ENCODE assay signal across 8 cellular contexts in genomic region chr2:46010925-46011490, GRCh38.
DNase-seq lines count a peak whose midpoint lies in the region; ATAC-seq and TF ChIP-seq lines count a peak whose summit lies in the region.

No MANE protein-coding gene starts in this region.

- H3K4me3 ChIP-seq in adrenal gland (no peak overlapping the region), right atrium auricular region (no peak overlapping the region)

- DNase-seq in activated CD8-positive, alpha-beta memory T cell treated with anti-CD3 and anti-CD28 coated beads, Interleukin-2, amount 10 ng/mL, durations not matched to agents 7 days and 5 days = peak; percentile 39
- DNase-seq in activated CD8-positive, alpha-beta memory T cell treated with anti-CD3 and anti-CD28 coated beads, Interleukin-2, amount 50 U/mL, for 4 hours = no peak
- DNase-seq in NCI-H1694 treated with DMSO at 0.1 percent for 48 hours (lab: John Stamatoyannopoulos, UW) (peak; percentile 75), adrenal gland (no peak), right atrium auricular region (ENCODE audit: low spot score) (no peak), stromal cell of bone marrow (ENCODE audit: low read depth) (peak; percentile 37), activated T-cell treated with anti-CD3 and anti-CD28 coated beads for 4 hours (no peak)

- no peaks in the 10 kb centered on the region for H3K9me3 Mint-ChIP-seq in activated CD8-positive, alpha-beta memory T cell treated with anti-CD3 and anti-CD28 coated beads, Interleukin-2, amount 10 ng/mL, durations not matched to agents 7 days and 5 days (ENCODE audit: low read depth)

- H3K27ac Mint-ChIP-seq in activated CD8-positive, alpha-beta memory T cell treated with anti-CD3 and anti-CD28 coated beads, Interleukin-2, amount 10 ng/mL, durations not matched to agents 7 days and 5 days = peak overlapping the region; percentile 22

- H3K27ac ChIP-seq in adrenal gland (no peak overlapping the region), right atrium auricular region (no peak overlapping the region)

- TF ChIP-seq CTCF in adrenal gland (IDR thresholded peaks at IDR 0.05) (peak; percentile 50 to 75 (median 62)), right atrium auricular region (IDR thresholded peaks at IDR 0.05) (peak; percentile 43 to 75)

- H3K27me3 ChIP-seq in adrenal gland = no peaks in the 10 kb centered on the region
- H3K27me3 ChIP-seq in right atrium auricular region = no peaks in the 10 kb centered on the region

- H3K9me3 ChIP-seq in adrenal gland (replicated peaks in 1 of 3) = no peaks in the 10 kb centered on the region
- no peaks in the 10 kb centered on the region for H3K9me3 ChIP-seq in right atrium auricular region

- peak; percentile 85 for ATAC-seq in activated CD8-positive, alpha-beta memory T cell treated with anti-CD3 and anti-CD28 coated beads, Interleukin-2, amount 10 ng/mL, durations not matched to agents 7 days and 5 days
- ATAC-seq in GM19452 (IDR thresholded peaks at IDR 0.05; ENCODE audit: unreplicated experiment) = no peak

- no peak for TF ChIP-seq POLR2A in adrenal gland (IDR thresholded peaks at IDR 0.05)

- intact Hi-C loops in adrenal gland (cut with DNase I) = no loop called here

- peaks cover 51% of the 10 kb centered on the region for H3K4me1 Mint-ChIP-seq in activated CD8-positive, alpha-beta memory T cell treated with anti-CD3 and anti-CD28 coated beads, Interleukin-2, amount 10 ng/mL, durations not matched to agents 7 days and 5 days

- no peaks in the 10 kb centered on the region for H3K27me3 Mint-ChIP-seq in activated CD8-positive, alpha-beta memory T cell treated with anti-CD3 and anti-CD28 coated beads, Interleukin-2, amount 10 ng/mL, durations not matched to agents 7 days and 5 days

- CTCF ChIA-PET in activated CD8-positive, alpha-beta memory T cell treated with anti-CD3 and anti-CD28 coated beads, Interleukin-2, amount 10 ng/mL, durations not matched to agents 7 days and 5 days (lab: Charles Lee) = interaction anchor here (0.7 to 2.1 kb wide), 19 partner anchors 8 to 459 kb away, joined by 3 to 16 read pairs (median 4); no protein-coding TSS in a partner anchor

- peaks cover 35% of the 10 kb centered on the region for H3K36me3 Mint-ChIP-seq in activated CD8-positive, alpha-beta memory T cell treated with anti-CD3 and anti-CD28 coated beads, Interleukin-2, amount 10 ng/mL, durations not matched to agents 7 days and 5 days

- 37 to 42% (median 40%) methylated on average over 3 of the region's 3 CpGs for WGBS in adrenal gland, 4 donors

- no peak overlapping the region for H3K4me3 Mint-ChIP-seq in activated CD8-positive, alpha-beta memory T cell treated with anti-CD3 and anti-CD28 coated beads, Interleukin-2, amount 10 ng/mL, durations not matched to agents 7 days and 5 days

- H3K4me1 ChIP-seq in adrenal gland (replicated peaks in 1 of 2) (peaks cover 0 to 16% of the 10 kb centered on the region in 2 donors), right atrium auricular region (no peaks in the 10 kb centered on the region)

- H3K36me3 ChIP-seq in adrenal gland (replicated peaks in 1 of 2) = no peaks in the 10 kb centered on the region
- peaks cover 6% of the 10 kb centered on the region for H3K36me3 ChIP-seq in right atrium auricular region

Comparison
In these comparisons a context has a peak if more than half of its experiments do, and no peak if none do; other contexts are left out.
1. DNase-seq: peak in activated CD8-positive, alpha-beta memory T cell treated with anti-CD3 and anti-CD28 coated beads, Interleukin-2, amount 10 ng/mL, durations not matched to agents 7 days and 5 days (single experiment), NCI-H1694 treated with DMSO at 0.1 percent for 48 hours (single experiment) and stromal cell of bone marrow (single experiment); none in activated CD8-positive, alpha-beta memory T cell treated with anti-CD3 and anti-CD28 coated beads, Interleukin-2, amount 50 U/mL, for 4 hours (single experiment), adrenal gland (0 of 7), right atrium auricular region (single experiment) and activated T-cell treated with anti-CD3 and anti-CD28 coated beads for 4 hours (single experiment).